ENCODE assay signal across 8 cellular contexts in genomic region chr3:4656059-4656458, GRCh38.
A peak's percentile ranks its signal among the peaks of the same experiment; 100 is the strongest.
DNase-seq lines count a peak whose midpoint lies in the region; ATAC-seq and TF ChIP-seq lines count a peak whose summit lies in the region.

No MANE protein-coding gene starts in this region.

- H3K4me1 Mint-ChIP-seq in CD8-positive, alpha-beta memory T cell, result no peaks in the 10 kb centered on the region

- no peaks in the 10 kb centered on the region for H3K4me1 ChIP-seq in mucosa of descending colon (ENCODE audit: low read depth)
- no peaks in the 10 kb centered on the region for H3K4me1 ChIP-seq in CD8-positive, alpha-beta memory T cell (ENCODE audit: insufficient read depth, low read length)

- intact Hi-C loops in mucosa of descending colon (cut with DNase I, micrococcal nuclease), result no loop called here

- TF ChIP-seq CTCF in epithelial cell of proximal tubule (conservative IDR thresholded peaks at IDR 0.05; ENCODE audit: low read depth, low read length) (peak; percentile 86), mucosa of descending colon (IDR thresholded peaks at IDR 0.05) (peak; percentile 38)

- H3K27me3 ChIP-seq in CD8-positive, alpha-beta memory T cell (ENCODE audit: insufficient read depth, low read length, poor library complexity, severe bottlenecking), result no peaks in the 10 kb centered on the region

- peak overlapping the region in 1 of 8 donors; percentile 27 for H3K27ac Mint-ChIP-seq in CD8-positive, alpha-beta memory T cell

- POLR2A ChIA-PET in CD8-positive, alpha-beta memory T cell (lab: Charles Lee), result no interaction called here

- no peaks in the 10 kb centered on the region for H3K9me3 ChIP-seq in mucosa of descending colon
- no peaks in the 10 kb centered on the region for H3K9me3 ChIP-seq in CD8-positive, alpha-beta memory T cell (ENCODE audit: low read length)

- ATAC-seq in mucosa of descending colon (peak; percentile 73), GM18909 (IDR thresholded peaks at IDR 0.05; ENCODE audit: poor library complexity, unreplicated experiment) (no peak)

- H3K36me3 Mint-ChIP-seq in CD8-positive, alpha-beta memory T cell, result peaks cover 0 to 89% (median 23%) of the 10 kb centered on the region in 3 donors

- no peak overlapping the region for H3K4me3 ChIP-seq in epithelial cell of proximal tubule (ENCODE audit: low read depth, low read length)
- H3K4me3 ChIP-seq in mucosa of descending colon, result no peak overlapping the region
- H3K4me3 ChIP-seq in CD8-positive, alpha-beta memory T cell (ENCODE audit: low read length), result no peak overlapping the region

- no peaks in the 10 kb centered on the region for H3K27me3 Mint-ChIP-seq in CD8-positive, alpha-beta memory T cell

- no peak overlapping the region for H3K4me3 Mint-ChIP-seq in CD8-positive, alpha-beta memory T cell

- H3K36me3 ChIP-seq in mucosa of descending colon (ENCODE audit: low read depth), result no peaks in the 10 kb centered on the region
- H3K36me3 ChIP-seq in CD8-positive, alpha-beta memory T cell (ENCODE audit: insufficient read depth, low read length), result peaks cover 26% of the 10 kb centered on the region

- CTCF ChIA-PET in CD8-positive, alpha-beta memory T cell (lab: Charles Lee), result no interaction called here

- H3K9me3 Mint-ChIP-seq in CD8-positive, alpha-beta memory T cell, result no peaks in the 10 kb centered on the region

- H3K27ac ChIP-seq in CD8-positive, alpha-beta memory T cell (ENCODE audit: low read depth, low read length), result no peak overlapping the region

- DNase-seq in AG20443 (ENCODE audit: low spot score) (peak; percentile 87), HPDE6-E6E7 (ENCODE audit: extremely low spot score) (peak; percentile 19), RPMI7951 (ENCODE audit: low read depth) (peak; percentile 73), epithelial cell of proximal tubule (ENCODE audit: low read depth) (no peak), mucosa of descending colon (peak in 2 of 3 donors; percentile 46 to 53)
- DNase-seq in CD8-positive, alpha-beta memory T cell, result no peak
- DNase-seq in stimulated activated CD4-positive, alpha-beta T cell treated with anti-CD3 and anti-CD28 coated beads, Interleukin-4, amount 100 ng/mL, for 1 hour, result no peak

Comparison
In these comparisons a context has a peak if more than half of its experiments do, and no peak if none do; other contexts are left out.
1. DNase-seq: peak in AG20443 (single experiment), HPDE6-E6E7 (single experiment), RPMI7951 (single experiment) and mucosa of descending colon (2 of 3); none in epithelial cell of proximal tubule (single experiment), CD8-positive, alpha-beta memory T cell (0 of 5) and stimulated activated CD4-positive, alpha-beta T cell treated with anti-CD3 and anti-CD28 coated beads, Interleukin-4, amount 100 ng/mL, for 1 hour (single experiment).